ENCODE assay signal across 8 cellular contexts in genomic region chr16:2150418-2151187, GRCh38. TPM values are rescaled to one million over a fixed set of nuclear protein-coding genes. Genes with fewer than 3 reads are reported as not detected.
DNase-seq lines count a peak whose midpoint lies in the region; ATAC-seq and TF ChIP-seq lines count a peak whose summit lies in the region.

No MANE protein-coding gene starts in this region.

- TF ChIP-seq CTCF in body of pancreas (IDR thresholded peaks at IDR 0.05): peak in 1 of 7 experiments; percentile 9
- no peak for TF ChIP-seq CTCF in gastrocnemius medialis (IDR thresholded peaks at IDR 0.05 in 4 of 5, conservative IDR thresholded peaks at IDR 0.05 in 1 of 5)
- TF ChIP-seq CTCF in thyroid gland (IDR thresholded peaks at IDR 0.05): no peak

- in situ Hi-C loops in gastrocnemius medialis (cut with MboI; ENCODE audit: low sequenced_read_pairs in 4 of 4): no loop called here

- WGBS in body of pancreas, 2 donors: 11 to 18% methylated on average over 8 to 18 of the region's 18 CpGs
- 64 to 68% methylated on average over 8 to 15 of the region's 18 CpGs for WGBS in thyroid gland, 2 donors

- no peak for ATAC-seq in body of pancreas
- ATAC-seq in gastrocnemius medialis: no peak

- intact Hi-C loops in body of pancreas (cut with DNase I): no loop called here
- intact Hi-C loops in gastrocnemius medialis (cut with DNase I; ENCODE audit: low total_unique reads): no loop called here
- intact Hi-C loops in thyroid gland (cut with DNase I): loop anchor here (5.0 kb wide), 1 partner anchor 128 kb away; no protein-coding TSS in a partner anchor

- no peak overlapping the region for H3K4me3 ChIP-seq in body of pancreas
- no peak overlapping the region for H3K4me3 ChIP-seq in gastrocnemius medialis
- H3K4me3 ChIP-seq in thyroid gland (replicated peaks in 1 of 3): no peak overlapping the region

- H3K27ac ChIP-seq in body of pancreas: peak overlapping the region; percentile 88 to 95 (median 91)
- peak overlapping the region in 3 of 4 donors; percentile 16 to 84 (median 50) for H3K27ac ChIP-seq in gastrocnemius medialis
- H3K27ac ChIP-seq in thyroid gland: no peak overlapping the region

- H3K27me3 ChIP-seq in body of pancreas (no peaks in the 10 kb centered on the region), gastrocnemius medialis (no peaks in the 10 kb centered on the region), thyroid gland (no peaks in the 10 kb centered on the region)

- DNase-seq in NCI-H2227 (lab: John Stamatoyannopoulos, UW; ENCODE audit: unreplicated experiment) (peak; percentile 57), NCI-H2227 treated with DMSO at 0.1 percent for 48 hours (lab: John Stamatoyannopoulos, UW) (no peak), NCI-H1694 treated with DMSO at 0.1 percent for 48 hours (lab: John Stamatoyannopoulos, UW) (peak; percentile 87), body of pancreas (peak; percentile 62 to 80 (median 77)), gastrocnemius medialis (no peak), thyroid gland (no peak), foreskin melanocyte (no peak)
- no peak for DNase-seq in activated effector memory CD4-positive, alpha-beta T cell treated with Interleukin-2 at 50 U/mL for 16 hours

- peaks cover 72% of the 10 kb centered on the region for H3K4me1 ChIP-seq in body of pancreas
- peaks cover 47 to 55% of the 10 kb centered on the region in 2 donors for H3K4me1 ChIP-seq in gastrocnemius medialis
- H3K4me1 ChIP-seq in thyroid gland: peaks cover 47 to 58% of the 10 kb centered on the region in 2 donors

- H3K9me3 ChIP-seq in body of pancreas (no peaks in the 10 kb centered on the region), gastrocnemius medialis (no peaks in the 10 kb centered on the region), thyroid gland (no peaks in the 10 kb centered on the region)

- TF ChIP-seq POLR2A in body of pancreas (IDR thresholded peaks at IDR 0.05): peak in 2 of 3 donors; percentile 26 to 42
- TF ChIP-seq POLR2A in gastrocnemius medialis (IDR thresholded peaks at IDR 0.05): no peak
- TF ChIP-seq POLR2A in thyroid gland (IDR thresholded peaks at IDR 0.05): no peak

- H3K36me3 ChIP-seq in body of pancreas (replicated peaks in 1 of 2; ENCODE audit: insufficient read depth in 1 of 2, low read depth in 2 of 2) (no peaks in the 10 kb centered on the region), gastrocnemius medialis (no peaks in the 10 kb centered on the region), thyroid gland (no peaks in the 10 kb centered on the region)

RNA-seq across cellular contexts. Expression of gene RAB26, which starts 2.2 kb away (rescaled TPM):
- total RNA-seq in body of pancreas (10 to 100 TPM; 25.4 to 28.8 TPM), gastrocnemius medialis (1 to 10 TPM in 2 of 4 donors, not detected in 2; 1.3 to 4.2 TPM), thyroid gland (1 to 10 TPM in 1 of 4 donors, under 1 TPM in 2, not detected in 1; 0.40 to 1.6 (median 0.89) TPM)

RNA-seq across cellular contexts. Expression of gene TRAF7, which starts 5.0 kb away (rescaled TPM):
- total RNA-seq in body of pancreas: 10 to 100 TPM; 22.7 to 29.3 TPM
- 10 to 100 TPM; 39.5 to 71.4 (median 55.9) TPM for total RNA-seq in gastrocnemius medialis
- total RNA-seq in thyroid gland: 10 to 100 TPM; 27.7 to 51.9 (median 41.5) TPM

RNA-seq across cellular contexts. Expression of gene PKD1, which starts 14.9 kb away (rescaled TPM):
- 100 to 1,000 TPM in 1 of 2 donors, 10 to 100 TPM in 1; 78.9 to 237 TPM for total RNA-seq in body of pancreas
- total RNA-seq in gastrocnemius medialis: 100 to 1,000 TPM; 168 to 376 (median 339) TPM
- total RNA-seq in thyroid gland: 100 to 1,000 TPM in 1 of 4 donors, 10 to 100 TPM in 3; 66.9 to 153 (median 87.7) TPM

RNA-seq across cellular contexts. Expression of gene CASKIN1, which starts 45.8 kb away (rescaled TPM):
- total RNA-seq in body of pancreas (under 1 TPM; 0.66 to 0.78 TPM), gastrocnemius medialis (under 1 TPM in 3 of 4 donors, not detected in 1; 0.07 to 0.51 (median 0.10) TPM), thyroid gland (1 to 10 TPM in 1 of 4 donors, under 1 TPM in 3; 0.13 to 1.2 (median 0.40) TPM)

RNA-seq across cellular contexts. Expression of gene MLST8, which starts 54.7 kb away (rescaled TPM):
- 10 to 100 TPM; 32.4 to 59.0 TPM for total RNA-seq in body of pancreas
- 10 to 100 TPM; 40.3 to 77.0 (median 73.5) TPM for total RNA-seq in gastrocnemius medialis
- total RNA-seq in thyroid gland: 10 to 100 TPM; 61.0 to 95.6 (median 63.1) TPM

Comparison
In these comparisons a context has a peak if more than half of its experiments do, and no peak if none do; other contexts are left out.
1. DNase-seq: peak in NCI-H2227 (single experiment), NCI-H1694 treated with DMSO at 0.1 percent for 48 hours (single experiment) and body of pancreas (4 of 4); none in NCI-H2227 treated with DMSO at 0.1 percent for 48 hours (single experiment), gastrocnemius medialis (0 of 2), thyroid gland (0 of 2), activated effector memory CD4-positive, alpha-beta T cell treated with Interleukin-2 at 50 U/mL for 16 hours (single experiment) and foreskin melanocyte (single experiment).
2. H3K27ac ChIP-seq: peak in body of pancreas (4 of 4) and gastrocnemius medialis (3 of 4); none in thyroid gland (0 of 3).
3. POLR2A ChIP-seq: peak in body of pancreas (2 of 3); none in gastrocnemius medialis (0 of 2) and thyroid gland (0 of 2).
4. RNA of gene RAB26, which starts 2.2 kb away (total RNA-seq): 25.4 to 28.8 TPM in body of pancreas; 1.3 to 4.2 TPM in gastrocnemius medialis and 0.40 to 1.6 TPM in thyroid gland; every median in the first group is over 4 times any median in the second.